1 cellular context compared by ENCODE assay signal in the genomic region with DNA sequence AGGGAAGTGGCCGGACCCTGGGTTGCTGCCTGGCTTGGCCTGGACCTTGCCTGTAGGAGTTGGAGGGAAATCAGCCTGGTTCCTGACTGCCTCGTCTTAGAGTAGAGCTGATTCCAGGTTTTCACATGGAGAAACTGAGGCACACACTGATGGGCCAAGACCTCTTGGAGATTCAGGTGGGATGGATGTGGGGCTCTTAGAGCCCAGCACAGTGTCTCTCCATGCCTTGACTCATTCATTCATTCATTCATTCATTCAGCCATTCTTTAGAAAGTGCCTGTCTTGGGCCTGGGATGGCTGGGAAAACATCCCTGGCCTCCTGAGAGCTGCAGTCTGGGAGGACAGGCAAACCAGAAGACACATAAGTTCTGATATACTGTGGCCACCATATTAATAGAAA.
TF ChIP-seq lines count a peak whose summit lies in the region.

No MANE protein-coding gene starts in this region.

TF ChIP-seq in HCT116, 20 proteins besides CTCF, POLR2A, EP300 and RAD21:
- TF ChIP-seq ELF1 (IDR thresholded peaks at IDR 0.05; ENCODE audit: borderline replicate concordance, low read depth) (no peak), YY1 (IDR thresholded peaks at IDR 0.05; ENCODE audit: extremely low read depth, insufficient replicate concordance, low read depth, low read length) (no peak), POLR2AphosphoS5 (IDR thresholded peaks at IDR 0.05; ENCODE audit: low read depth, low read length) (no peak), EZH2 (IDR thresholded peaks at IDR 0.05) (no peak), ZFX (IDR thresholded peaks at IDR 0.05) (no peak), FOSL1 (IDR thresholded peaks at IDR 0.05; ENCODE audit: low read depth) (no peak), SRF (IDR thresholded peaks at IDR 0.05; ENCODE audit: low read depth) (no peak)
- TF ChIP-seq, protein P1, sequence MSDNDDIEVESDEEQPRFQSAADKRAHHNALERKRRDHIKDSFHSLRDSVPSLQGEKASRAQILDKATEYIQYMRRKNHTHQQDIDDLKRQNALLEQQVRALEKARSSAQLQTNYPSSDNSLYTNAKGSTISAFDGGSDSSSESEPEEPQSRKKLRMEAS (IDR thresholded peaks at IDR 0.05): no peak
- TF ChIP-seq, protein P2, sequence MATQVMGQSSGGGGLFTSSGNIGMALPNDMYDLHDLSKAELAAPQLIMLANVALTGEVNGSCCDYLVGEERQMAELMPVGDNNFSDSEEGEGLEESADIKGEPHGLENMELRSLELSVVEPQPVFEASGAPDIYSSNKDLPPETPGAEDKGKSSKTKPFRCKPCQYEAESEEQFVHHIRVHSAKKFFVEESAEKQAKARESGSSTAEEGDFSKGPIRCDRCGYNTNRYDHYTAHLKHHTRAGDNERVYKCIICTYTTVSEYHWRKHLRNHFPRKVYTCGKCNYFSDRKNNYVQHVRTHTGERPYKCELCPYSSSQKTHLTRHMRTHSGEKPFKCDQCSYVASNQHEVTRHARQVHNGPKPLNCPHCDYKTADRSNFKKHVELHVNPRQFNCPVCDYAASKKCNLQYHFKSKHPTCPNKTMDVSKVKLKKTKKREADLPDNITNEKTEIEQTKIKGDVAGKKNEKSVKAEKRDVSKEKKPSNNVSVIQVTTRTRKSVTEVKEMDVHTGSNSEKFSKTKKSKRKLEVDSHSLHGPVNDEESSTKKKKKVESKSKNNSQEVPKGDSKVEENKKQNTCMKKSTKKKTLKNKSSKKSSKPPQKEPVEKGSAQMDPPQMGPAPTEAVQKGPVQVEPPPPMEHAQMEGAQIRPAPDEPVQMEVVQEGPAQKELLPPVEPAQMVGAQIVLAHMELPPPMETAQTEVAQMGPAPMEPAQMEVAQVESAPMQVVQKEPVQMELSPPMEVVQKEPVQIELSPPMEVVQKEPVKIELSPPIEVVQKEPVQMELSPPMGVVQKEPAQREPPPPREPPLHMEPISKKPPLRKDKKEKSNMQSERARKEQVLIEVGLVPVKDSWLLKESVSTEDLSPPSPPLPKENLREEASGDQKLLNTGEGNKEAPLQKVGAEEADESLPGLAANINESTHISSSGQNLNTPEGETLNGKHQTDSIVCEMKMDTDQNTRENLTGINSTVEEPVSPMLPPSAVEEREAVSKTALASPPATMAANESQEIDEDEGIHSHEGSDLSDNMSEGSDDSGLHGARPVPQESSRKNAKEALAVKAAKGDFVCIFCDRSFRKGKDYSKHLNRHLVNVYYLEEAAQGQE (IDR thresholded peaks at IDR 0.05; ENCODE audit: low read depth): no peak
TF ChIP-seq in HCT116: peak in this region for 0.
